In the genomic region with DNA sequence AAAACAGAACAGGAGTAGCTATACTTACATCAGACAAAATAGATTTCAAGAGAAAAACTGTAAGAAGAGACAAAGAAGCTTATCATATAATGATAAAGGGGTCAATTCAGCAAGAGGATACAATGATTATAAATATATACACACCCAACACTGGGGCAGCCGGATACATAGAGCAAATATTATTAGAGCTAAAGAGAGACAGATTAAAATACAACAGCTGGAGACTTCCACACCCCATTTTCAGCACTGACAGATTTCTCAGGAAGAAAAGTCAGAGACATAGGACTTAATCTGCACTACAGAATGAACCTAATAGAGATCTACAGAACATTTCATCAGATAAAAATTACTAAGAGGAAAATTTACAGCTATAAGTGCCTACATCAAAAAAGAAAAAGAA, we compare ENCODE assay signal across 18 cellular contexts. TPM values are rescaled to one million over a fixed set of nuclear protein-coding genes. Genes with fewer than 3 reads are reported as not detected.
A peak's percentile ranks its signal among the peaks of the same experiment; 100 is the strongest.
DNase-seq lines count a peak whose midpoint lies in the region; ATAC-seq and TF ChIP-seq lines count a peak whose summit lies in the region.
"Had no signal": no experiment of that assay in that cellular context is flagged by ENCODE, and none has a peak within 500 bp of the region (broad histone marks: within the 10 kb centered on the region; RNA-seq: fewer than 3 reads in every experiment).

No MANE protein-coding gene starts in this region.

- H3K27me3 Mint-ChIP-seq in endothelial cell (ENCODE audit: unreplicated experiment): peaks cover 4% of the 10 kb centered on the region
- H3K27me3 Mint-ChIP-seq in CD4-positive, alpha-beta T cell: no peaks in the 10 kb centered on the region
- H3K27me3 Mint-ChIP-seq: B cell; CD4-positive, CD25-positive, alpha-beta regulatory T cell had no signal

- H3K9me3 Mint-ChIP-seq in endothelial cell (ENCODE audit: unreplicated experiment): no peaks in the 10 kb centered on the region
- H3K9me3 Mint-ChIP-seq in CD4-positive, alpha-beta T cell: no peaks in the 10 kb centered on the region
- H3K9me3 Mint-ChIP-seq: CD4-positive, CD25-positive, alpha-beta regulatory T cell had no signal

- H3K36me3 ChIP-seq in heart left ventricle (peaks cover 0 to 55% (median 36%) of the 10 kb centered on the region in 9 donors), skeletal muscle tissue (ENCODE audit: control insufficient read depth in 3 of 3, insufficient read depth in 3 of 3, low read length in 3 of 3) (peaks cover 0 to 8% (median 0%) of the 10 kb centered on the region in 3 donors), body of pancreas (replicated peaks in 1 of 2; ENCODE audit: insufficient read depth in 1 of 2, low read depth in 2 of 2) (no peaks in the 10 kb centered on the region)

- H3K9me3 ChIP-seq in heart left ventricle (no peaks in the 10 kb centered on the region), skeletal muscle tissue (ENCODE audit: control insufficient read depth in 3 of 3, low read length in 3 of 3) (no peaks in the 10 kb centered on the region), body of pancreas (no peaks in the 10 kb centered on the region)
- H3K9me3 ChIP-seq in CD4-positive, alpha-beta T cell (ENCODE audit: control insufficient read depth, low read length): no peaks in the 10 kb centered on the region

- no peak overlapping the region for H3K4me3 Mint-ChIP-seq in endothelial cell (ENCODE audit: unreplicated experiment)
- H3K4me3 Mint-ChIP-seq in CD4-positive, alpha-beta T cell: no peak overlapping the region
- H3K4me3 Mint-ChIP-seq: B cell; CD4-positive, CD25-positive, alpha-beta regulatory T cell had no signal

- H3K4me3 ChIP-seq in heart left ventricle (no peak overlapping the region), skeletal muscle tissue (ENCODE audit: low read length in 3 of 3) (no peak overlapping the region), body of pancreas (no peak overlapping the region)
- H3K4me3 ChIP-seq: PC-9 had no signal

- TF ChIP-seq POLR2A in heart left ventricle (IDR thresholded peaks at IDR 0.05) (no peak), body of pancreas (IDR thresholded peaks at IDR 0.05) (no peak)

- peaks cover 33% of the 10 kb centered on the region for H3K4me1 Mint-ChIP-seq in endothelial cell (ENCODE audit: unreplicated experiment)
- H3K4me1 Mint-ChIP-seq in CD4-positive, alpha-beta T cell (ENCODE audit: low read depth): peaks cover 64% of the 10 kb centered on the region
- H3K4me1 Mint-ChIP-seq: B cell had no signal

- peak overlapping the region; percentile 3 for H3K27ac Mint-ChIP-seq in endothelial cell (ENCODE audit: unreplicated experiment)
- no peak overlapping the region for H3K27ac Mint-ChIP-seq in CD4-positive, alpha-beta T cell
- H3K27ac Mint-ChIP-seq: B cell; CD4-positive, CD25-positive, alpha-beta regulatory T cell had no signal

- DNase-seq in heart left ventricle (no peak), left cardiac atrium (no peak), endothelial cell (ENCODE audit: low spot score) (no peak), body of pancreas (no peak)
- DNase-seq in CD4-positive, alpha-beta T cell: no peak
- DNase-seq: CD4-positive, CD25-positive, alpha-beta regulatory T cell; EL; GOT3; KG1; NCI-H1048; NCI-H1436 treated with DMSO at 0.1 percent for 48 hours; NCI-H2081 treated with DMSO at 0.1 percent for 48 hours; NCI-H510A treated with DMSO at 0.1 percent for 48 hours; PC-9 had no signal

- intact Hi-C loops in heart left ventricle (cut with DNase I) (loop anchor here in 5 of 10 donors (10.0 kb wide), 4 partner anchors 140 to 930 kb away; partner anchors contain the start of gene C7 (in 1 of the 5)), left cardiac atrium (cut with DNase I) (no loop called here), body of pancreas (cut with DNase I) (no loop called here)
- intact Hi-C loops in CD4-positive, alpha-beta T cell (cut with DNase I, micrococcal nuclease): no loop called here

- H3K27me3 ChIP-seq in heart left ventricle (no peaks in the 10 kb centered on the region), skeletal muscle tissue (ENCODE audit: control insufficient read depth in 3 of 3, insufficient read depth in 3 of 3, low read length in 3 of 3) (no peaks in the 10 kb centered on the region), body of pancreas (no peaks in the 10 kb centered on the region)
- no peaks in the 10 kb centered on the region for H3K27me3 ChIP-seq in CD4-positive, alpha-beta T cell (ENCODE audit: control insufficient read depth, insufficient read depth, low read length)

- H3K9ac ChIP-seq in skeletal muscle tissue (ENCODE audit: low read depth in 1 of 3, low read length in 3 of 3): no peak overlapping the region

- H3K36me3 Mint-ChIP-seq in endothelial cell (ENCODE audit: low read depth, unreplicated experiment): no peaks in the 10 kb centered on the region
- H3K36me3 Mint-ChIP-seq in CD4-positive, alpha-beta T cell (ENCODE audit: low read depth): peaks cover 90% of the 10 kb centered on the region

- TF ChIP-seq CTCF in heart left ventricle (IDR thresholded peaks at IDR 0.05) (no peak), VCaP (conservative IDR thresholded peaks at IDR 0.05) (no peak), endothelial cell (IDR thresholded peaks at IDR 0.05; ENCODE audit: unreplicated experiment) (no peak), body of pancreas (IDR thresholded peaks at IDR 0.05) (no peak)
- TF ChIP-seq CTCF in CD4-positive, alpha-beta T cell (IDR thresholded peaks at IDR 0.05): no peak

- no peak for ATAC-seq in heart left ventricle
- no peak for ATAC-seq in left cardiac atrium
- ATAC-seq in CD4-positive, alpha-beta T cell (ENCODE audit: poor library complexity): no peak
- no peak for ATAC-seq in body of pancreas
- ATAC-seq: HepG2 had no signal

- POLR2A ChIA-PET in CD4-positive, alpha-beta T cell (lab: Charles Lee): no interaction called here

- H3K4me1 ChIP-seq in heart left ventricle (peaks cover 0 to 28% (median 15%) of the 10 kb centered on the region in 12 donors), skeletal muscle tissue (ENCODE audit: control insufficient read depth in 3 of 3, insufficient read depth in 3 of 3, low read length in 3 of 3) (peaks cover 4 to 7% (median 4%) of the 10 kb centered on the region in 3 donors), body of pancreas (no peaks in the 10 kb centered on the region)

- peak overlapping the region in 10 of 12 donors; percentile 53 to 85 (median 66) for H3K27ac ChIP-seq in heart left ventricle
- H3K27ac ChIP-seq in VCaP: peak overlapping the region; percentile 61; the same call in 1 of the 2 replicates
- H3K27ac ChIP-seq in skeletal muscle tissue (ENCODE audit: low read depth, low read length): peak overlapping the region; percentile 60
- no peak overlapping the region for H3K27ac ChIP-seq in CD4-positive, alpha-beta T cell (ENCODE audit: low read depth, low read length)
- H3K27ac ChIP-seq in body of pancreas: no peak overlapping the region
- H3K27ac ChIP-seq: PC-9 had no signal

- CTCF ChIA-PET in CD4-positive, alpha-beta T cell (lab: Charles Lee): interaction anchor here (2.0 kb wide), 1 partner anchor 9 kb away, joined by 9 read pairs; no protein-coding TSS in a partner anchor

- WGBS in heart left ventricle, 4 donors: 32 to 47% (median 39%) methylated on average over 1 of the region's 1 CpG
- WGBS in body of pancreas, 2 donors: 17 to 67% methylated on average over 1 of the region's 1 CpG

RNA-seq across cellular contexts. Expression of gene OXCT1, which starts 35.7 kb away (rescaled TPM):
- total RNA-seq in heart left ventricle (100 to 1,000 TPM in 8 of 9 donors, 10 to 100 TPM in 1; 73.4 to 363 (median 205) TPM), left cardiac atrium (100 to 1,000 TPM in 1 of 2 donors, 10 to 100 TPM in 1; 80.2 to 116 TPM), endothelial cell (ENCODE audit: unreplicated experiment) (6.5 TPM), skeletal muscle tissue (12.5 TPM), body of pancreas (1 to 10 TPM; 3.9 to 7.9 TPM)
- 100 to 1,000 TPM in 1 of 2 donors, 10 to 100 TPM in 1; 50.7 to 148 TPM for polyA plus RNA-seq in heart left ventricle
- total RNA-seq in CD4-positive, alpha-beta T cell: 10 to 100 TPM; 14.7 to 15.3 TPM

Comparison
In these comparisons a context has a peak if more than half of its experiments do, and no peak if none do; other contexts are left out.
1. H3K27ac ChIP-seq: peak in heart left ventricle (10 of 12), VCaP (single experiment) and skeletal muscle tissue (single experiment); none in CD4-positive, alpha-beta T cell (single experiment) and body of pancreas (0 of 4).